ENCODE assay signal across 12 cellular contexts in genomic region chr2:134173338-134174016, GRCh38.
A peak's percentile ranks its signal among the peaks of the same experiment; 100 is the strongest.
DNase-seq lines count a peak whose midpoint lies in the region; ATAC-seq and TF ChIP-seq lines count a peak whose summit lies in the region.
"Had no signal": no experiment of that assay in that cellular context is flagged by ENCODE, and none has a peak within 500 bp of the region (broad histone marks: within the 10 kb centered on the region; RNA-seq: fewer than 3 reads in every experiment).

No MANE protein-coding gene starts in this region.

- H3K36me3 Mint-ChIP-seq in activated B cell treated with CpG ODN at 0.5 μM for 24 hours (ENCODE audit: low read depth): peaks cover 24% of the 10 kb centered on the region
- H3K36me3 Mint-ChIP-seq in T-helper 2 cell treated with Interferon-gamma antibody and Interleukin-4, amounts not matched to agents 5 μg/mL and 100 μg/mL, for 36 hours (ENCODE audit: low read depth): no peaks in the 10 kb centered on the region
- peaks cover 5% of the 10 kb centered on the region for H3K36me3 Mint-ChIP-seq in activated T-helper 1 cell treated with anti-CD3 and anti-CD28 coated beads, Interleukin-12 subunit alpha, Interleukin-12 subunit beta, Interleukin-2, Interleukin-4 antibody, amounts not matched to agents 30 ng/mL and 10 ng/mL and 1 ng/mL, durations not matched to agents 14 hours and 24 hours and 36 hours (ENCODE audit: low read depth)

- H3K27ac ChIP-seq in lower lobe of right lung: no peak overlapping the region
- H3K27ac ChIP-seq: gastroesophageal sphincter, KMS-11 had no signal

- H3K9me3 Mint-ChIP-seq in activated B cell treated with CpG ODN at 0.5 μM for 24 hours: no peaks in the 10 kb centered on the region
- no peaks in the 10 kb centered on the region for H3K9me3 Mint-ChIP-seq in T-helper 2 cell treated with Interferon-gamma antibody and Interleukin-4, amounts not matched to agents 5 μg/mL and 100 μg/mL, for 36 hours
- H3K9me3 Mint-ChIP-seq in activated T-helper 1 cell treated with anti-CD3 and anti-CD28 coated beads, Interleukin-12 subunit alpha, Interleukin-12 subunit beta, Interleukin-2, Interleukin-4 antibody, amounts not matched to agents 30 ng/mL and 10 ng/mL and 1 ng/mL, durations not matched to agents 14 hours and 24 hours and 36 hours: no peaks in the 10 kb centered on the region

- no peak overlapping the region for H3K4me3 ChIP-seq in lower lobe of right lung
- H3K4me3 ChIP-seq: gastroesophageal sphincter had no signal

- H3K4me1 ChIP-seq in lower lobe of right lung: peaks cover 35% of the 10 kb centered on the region

- no peak for TF ChIP-seq CTCF in activated B cell treated with CpG ODN at 0.5 μM for 24 hours (IDR thresholded peaks at IDR 0.05)
- TF ChIP-seq CTCF in lower lobe of right lung (IDR thresholded peaks at IDR 0.05): no peak
- no peak for TF ChIP-seq CTCF in omental fat pad (IDR thresholded peaks at IDR 0.05)

- ATAC-seq in activated B cell treated with CpG ODN at 0.5 μM for 24 hours (ENCODE audit: low read depth): no peak
- ATAC-seq in lower lobe of right lung: peak; percentile 34 to 60
- no peak for ATAC-seq in omental fat pad (ENCODE audit: low FRiP score)
- ATAC-seq: gastroesophageal sphincter had no signal

- CTCF ChIA-PET in activated B cell treated with CpG ODN at 0.5 μM for 24 hours (lab: Charles Lee): no interaction called here

- H3K27me3 Mint-ChIP-seq in activated B cell treated with CpG ODN at 0.5 μM for 24 hours: no peaks in the 10 kb centered on the region
- peaks cover 4% of the 10 kb centered on the region for H3K27me3 Mint-ChIP-seq in T-helper 2 cell treated with Interferon-gamma antibody and Interleukin-4, amounts not matched to agents 5 μg/mL and 100 μg/mL, for 36 hours (ENCODE audit: low read depth)
- no peaks in the 10 kb centered on the region for H3K27me3 Mint-ChIP-seq in activated T-helper 1 cell treated with anti-CD3 and anti-CD28 coated beads, Interleukin-12 subunit alpha, Interleukin-12 subunit beta, Interleukin-2, Interleukin-4 antibody, amounts not matched to agents 30 ng/mL and 10 ng/mL and 1 ng/mL, durations not matched to agents 14 hours and 24 hours and 36 hours (ENCODE audit: insufficient read depth)

- POLR2A ChIA-PET in activated B cell treated with CpG ODN at 0.5 μM for 24 hours (lab: Charles Lee): interaction anchor here (1.5 kb wide), 1 partner anchor 17 kb away, joined by 3 read pairs; no protein-coding TSS in a partner anchor

- DNase-seq in stimulated activated CD8-positive, alpha-beta memory T cell treated with anti-CD3 and anti-CD28 coated beads, Interleukin-12 subunit alpha, Interleukin-12 subunit beta, amount 100 ng/mL, for 1 hour (ENCODE audit: low read depth): peak; percentile 2
- no peak for DNase-seq in stimulated activated CD8-positive, alpha-beta memory T cell treated with anti-CD3 and anti-CD28 coated beads, Interleukin-4, amount 100 ng/mL, for 48 hours
- no peak for DNase-seq in activated B cell treated with CpG ODN at 0.5 μM for 24 hours
- no peak for DNase-seq in lower lobe of right lung
- DNase-seq in Kasumi-1 (lab: John Stamatoyannopoulos, UW): no peak
- no peak for DNase-seq in omental fat pad (ENCODE audit: low spot score)
- no peak for DNase-seq in T-helper 2 cell treated with Interferon-gamma antibody and Interleukin-4, amounts not matched to agents 5 μg/mL and 100 μg/mL, for 36 hours (ENCODE audit: low spot score)
- DNase-seq in activated T-helper 1 cell treated with anti-CD3 and anti-CD28 coated beads, Interleukin-12 subunit alpha, Interleukin-12 subunit beta, Interleukin-2, Interleukin-4 antibody, amounts not matched to agents 30 ng/mL and 10 ng/mL and 1 ng/mL, durations not matched to agents 14 hours and 24 hours and 36 hours (ENCODE audit: low spot score): no peak
- DNase-seq: activated CD8-positive, alpha-beta memory T cell treated with anti-CD3 and anti-CD28 coated beads for 24 hours; stimulated activated CD4-positive, alpha-beta T cell treated with anti-CD3 and anti-CD28 coated beads, Interleukin-4, amount 100 ng/mL, for 4 hours had no signal

- intact Hi-C loops in activated B cell treated with CpG ODN at 0.5 μM for 24 hours (cut with micrococcal nuclease) (no loop called here), lower lobe of right lung (cut with DNase I) (no loop called here)
- intact Hi-C loops in activated T-helper 1 cell treated with anti-CD3 and anti-CD28 coated beads, Interleukin-12 subunit alpha, Interleukin-12 subunit beta, Interleukin-2, Interleukin-4 antibody, amounts not matched to agents 30 ng/mL and 10 ng/mL and 1 ng/mL, durations not matched to agents 14 hours and 24 hours and 36 hours (cut with micrococcal nuclease): no loop called here

- H3K4me3 Mint-ChIP-seq in activated B cell treated with CpG ODN at 0.5 μM for 24 hours: peak overlapping the region; percentile 11
- H3K4me3 Mint-ChIP-seq in T-helper 2 cell treated with Interferon-gamma antibody and Interleukin-4, amounts not matched to agents 5 μg/mL and 100 μg/mL, for 36 hours: no peak overlapping the region
- no peak overlapping the region for H3K4me3 Mint-ChIP-seq in activated T-helper 1 cell treated with anti-CD3 and anti-CD28 coated beads, Interleukin-12 subunit alpha, Interleukin-12 subunit beta, Interleukin-2, Interleukin-4 antibody, amounts not matched to agents 30 ng/mL and 10 ng/mL and 1 ng/mL, durations not matched to agents 14 hours and 24 hours and 36 hours

- H3K27ac Mint-ChIP-seq in activated B cell treated with CpG ODN at 0.5 μM for 24 hours: peak overlapping the region; percentile 57
- H3K27ac Mint-ChIP-seq in T-helper 2 cell treated with Interferon-gamma antibody and Interleukin-4, amounts not matched to agents 5 μg/mL and 100 μg/mL, for 36 hours: no peak overlapping the region
- H3K27ac Mint-ChIP-seq in activated T-helper 1 cell treated with anti-CD3 and anti-CD28 coated beads, Interleukin-12 subunit alpha, Interleukin-12 subunit beta, Interleukin-2, Interleukin-4 antibody, amounts not matched to agents 30 ng/mL and 10 ng/mL and 1 ng/mL, durations not matched to agents 14 hours and 24 hours and 36 hours: no peak overlapping the region

- H3K4me1 Mint-ChIP-seq in activated B cell treated with CpG ODN at 0.5 μM for 24 hours: peaks cover 92% of the 10 kb centered on the region
- no peaks in the 10 kb centered on the region for H3K4me1 Mint-ChIP-seq in T-helper 2 cell treated with Interferon-gamma antibody and Interleukin-4, amounts not matched to agents 5 μg/mL and 100 μg/mL, for 36 hours (ENCODE audit: low read depth)
- H3K4me1 Mint-ChIP-seq in activated T-helper 1 cell treated with anti-CD3 and anti-CD28 coated beads, Interleukin-12 subunit alpha, Interleukin-12 subunit beta, Interleukin-2, Interleukin-4 antibody, amounts not matched to agents 30 ng/mL and 10 ng/mL and 1 ng/mL, durations not matched to agents 14 hours and 24 hours and 36 hours (ENCODE audit: low read depth): peaks cover 25% of the 10 kb centered on the region

- no peaks in the 10 kb centered on the region for H3K27me3 ChIP-seq in lower lobe of right lung (ENCODE audit: low read depth)
- H3K27me3 ChIP-seq: gastroesophageal sphincter had no signal

- H3K9me3 ChIP-seq in lower lobe of right lung: no peaks in the 10 kb centered on the region
- H3K9me3 ChIP-seq: gastroesophageal sphincter had no signal

- no peaks in the 10 kb centered on the region for H3K36me3 ChIP-seq in lower lobe of right lung
- H3K36me3 ChIP-seq: gastroesophageal sphincter had no signal

Comparison
In these comparisons a context has a peak if more than half of its experiments do, and no peak if none do; other contexts are left out.
1. ATAC-seq: peak in lower lobe of right lung (2 of 2); none in activated B cell treated with CpG ODN at 0.5 μM for 24 hours (single experiment) and omental fat pad (single experiment).